10 cellular contexts compared by ENCODE assay signal in the genomic region with DNA sequence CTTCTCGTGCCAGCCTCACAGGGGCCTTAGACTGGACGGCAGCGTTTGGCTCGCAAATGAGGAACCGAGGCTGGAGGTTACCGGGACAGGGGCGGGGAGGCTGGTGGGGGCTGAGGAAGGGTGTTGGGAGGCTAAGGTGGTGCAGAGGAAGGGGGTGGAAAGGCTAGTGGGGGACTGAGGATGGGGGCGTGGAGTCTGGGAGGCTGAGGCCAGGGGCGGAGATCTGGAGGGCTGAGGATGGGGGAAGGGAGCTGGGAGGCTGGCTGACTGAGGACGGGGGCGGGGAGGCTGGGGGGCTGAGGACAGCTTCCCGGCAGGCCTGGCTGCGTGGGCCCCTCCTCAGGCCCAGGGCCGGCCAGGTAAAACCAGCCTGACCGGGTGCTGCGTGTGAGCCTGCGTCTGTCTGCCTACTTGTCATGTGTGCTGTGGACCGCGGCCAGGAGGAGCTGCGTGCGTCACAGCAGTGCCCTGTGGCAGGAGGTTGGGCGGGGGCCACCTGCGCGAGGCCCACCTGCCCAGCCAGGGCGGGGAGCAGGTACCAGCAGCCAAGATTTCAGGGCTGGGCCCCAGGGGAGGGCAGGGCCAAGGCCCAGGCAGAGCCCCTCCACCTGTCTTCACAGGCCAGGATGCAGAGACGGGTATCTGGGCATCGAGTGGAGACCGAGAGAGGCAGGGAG. TPM values are rescaled to one million over a fixed set of nuclear protein-coding genes. Genes with fewer than 3 reads are reported as not detected.
DNase-seq lines count a peak whose midpoint lies in the region; ATAC-seq and TF ChIP-seq lines count a peak whose summit lies in the region.
"Had no signal": no experiment of that assay in that cellular context is flagged by ENCODE, and none has a peak within 500 bp of the region (broad histone marks: within the 10 kb centered on the region; RNA-seq: fewer than 3 reads in every experiment).

No MANE protein-coding gene starts in this region.

- no peak for TF ChIP-seq POLR2A in esophagus muscularis mucosa (IDR thresholded peaks at IDR 0.05; ENCODE audit: low read depth)

- peak overlapping the region in 5 of 11 experiments; percentile 10 to 46 (median 26); a peak in 4 of 22 replicates for H3K9ac ChIP-seq in BLaER1 treated with 17β-estradiol and CSF1 and Interleukin-3, amounts not matched to agents 10 nM and 100 nM

- H3K9me3 ChIP-seq in BLaER1 treated with 17β-estradiol and CSF1 and Interleukin-3, amounts not matched to agents 10 nM and 100 nM (replicated peaks in 1 of 11) = no peaks in the 10 kb centered on the region
- H3K9me3 ChIP-seq in HEK293 (ENCODE audit: control insufficient read depth, insufficient read depth, low read depth, low read length) (no peaks in the 10 kb centered on the region), esophagus muscularis mucosa (no peaks in the 10 kb centered on the region)

- H3K36me3 Mint-ChIP-seq in WTC11 (no peaks in the 10 kb centered on the region), memory B cell (no peaks in the 10 kb centered on the region)

- H3K27me3 Mint-ChIP-seq in WTC11 (ENCODE audit: low read depth) (no peaks in the 10 kb centered on the region), memory B cell (no peaks in the 10 kb centered on the region)

- ATAC-seq in WTC11 = no peak
- ATAC-seq in memory B cell (ENCODE audit: low read depth) = peak; percentile 93
- ATAC-seq in left lobe of liver = no peak
- ATAC-seq in HG03045 (IDR thresholded peaks at IDR 0.05; ENCODE audit: unreplicated experiment) = no peak

- H4K20me1 ChIP-seq in BLaER1 treated with 17β-estradiol and CSF1 and Interleukin-3, amounts not matched to agents 10 nM and 100 nM = peaks cover 0 to 10% (median 0%) of the 10 kb centered on the region in 11 experiments; a peak in 3 of 22 replicates

- POLR2A ChIA-PET in HEK293 (lab: Yijun Ruan, JAX) (interaction anchor here (0.9 to 2.7 kb wide), 5 partner anchors 10 to 21 kb away, joined by 3 to 6 read pairs (median 5); partner anchors contain the start of gene PIM3), WTC11 (lab: Charles Lee) (interaction anchor here (1.0 kb wide), 1 partner anchor 129 kb away, joined by 3 read pairs; no protein-coding TSS in a partner anchor)

- no peak overlapping the region for H3K4me3 ChIP-seq in BLaER1 treated with 17β-estradiol and CSF1 and Interleukin-3, amounts not matched to agents 10 nM and 100 nM
- H3K4me3 ChIP-seq in HEK293 (ENCODE audit: low read depth, low read length) = no peak overlapping the region
- no peak overlapping the region for H3K4me3 ChIP-seq in esophagus muscularis mucosa

- H3K27ac ChIP-seq in BLaER1 treated with 17β-estradiol and CSF1 and Interleukin-3, amounts not matched to agents 10 nM and 100 nM = no peak overlapping the region
- H3K27ac ChIP-seq in HEK293 (ENCODE audit: extremely low read depth, low read depth, low read length) (no peak overlapping the region), esophagus muscularis mucosa (replicated peaks in 1 of 4) (peak overlapping the region in 1 of 4 donors; percentile 57)

- intact Hi-C loops in esophagus muscularis mucosa (cut with DNase I) = no loop called here

- no peaks in the 10 kb centered on the region for H3K36me3 ChIP-seq in BLaER1 treated with 17β-estradiol and CSF1 and Interleukin-3, amounts not matched to agents 10 nM and 100 nM
- H3K36me3 ChIP-seq in HEK293 (ENCODE audit: control insufficient read depth in 2 of 2, insufficient read depth in 1 of 2, low read length in 2 of 2) = no peaks in the 10 kb centered on the region
- no peaks in the 10 kb centered on the region for H3K36me3 ChIP-seq in esophagus muscularis mucosa

- H3K27ac Mint-ChIP-seq in WTC11 (no peak overlapping the region), memory B cell (peak overlapping the region; percentile 92)

- peaks cover 8% of the 10 kb centered on the region for H3K4me1 Mint-ChIP-seq in WTC11
- peaks cover 3% of the 10 kb centered on the region for H3K4me1 Mint-ChIP-seq in memory B cell

- no peaks in the 10 kb centered on the region for H3K27me3 ChIP-seq in BLaER1 treated with 17β-estradiol and CSF1 and Interleukin-3, amounts not matched to agents 10 nM and 100 nM
- H3K27me3 ChIP-seq in esophagus muscularis mucosa = no peaks in the 10 kb centered on the region

- peaks cover 53 to 91% (median 86%) of the 10 kb centered on the region in 10 experiments for H3K4me1 ChIP-seq in BLaER1 treated with 17β-estradiol and CSF1 and Interleukin-3, amounts not matched to agents 10 nM and 100 nM
- H3K4me1 ChIP-seq in HEK293 (ENCODE audit: control insufficient read depth, insufficient read depth, low read length) (no peaks in the 10 kb centered on the region; the same call in 1 of the 2 replicates), esophagus muscularis mucosa (peaks cover 39 to 45% (median 40%) of the 10 kb centered on the region in 4 donors)

- no peaks in the 10 kb centered on the region for H3K9me3 Mint-ChIP-seq in WTC11
- H3K9me3 Mint-ChIP-seq in memory B cell = no peaks in the 10 kb centered on the region

- H3K4me2 ChIP-seq in BLaER1 treated with 17β-estradiol and CSF1 and Interleukin-3, amounts not matched to agents 10 nM and 100 nM = peak overlapping the region; percentile 37 to 92 (median 73); a peak in 21 of 22 replicates

- WGBS in esophagus muscularis mucosa = 83% methylated on average over 16 of the region's 28 CpGs

- CTCF ChIA-PET in HEK293 (lab: Yijun Ruan, JAX) (interaction anchor here (0.8 to 2.2 kb wide), 2 partner anchors 25 to 29 kb away, joined by 3 to 7 read pairs; no protein-coding TSS in a partner anchor), WTC11 (lab: Charles Lee) (interaction anchor here (0.8 to 3.6 kb wide), 5 partner anchors 12 to 79 kb away, joined by 3 to 15 read pairs (median 8); no protein-coding TSS in a partner anchor)

- no peak for DNase-seq in WTC11 (ENCODE audit: low spot score)
- no peak for DNase-seq in memory B cell (ENCODE audit: low spot score in 2 of 2)
- no peak for DNase-seq in left lobe of liver (ENCODE audit: low spot score)
- DNase-seq in esophagus muscularis mucosa (ENCODE audit: extremely low spot score) = no peak
- DNase-seq in effector CD8-positive, alpha-beta T cell (lab: John Stamatoyannopoulos, UW) = no peak
- DNase-seq: head of caudate nucleus, posterior cingulate gyrus had no signal

- no peak for TF ChIP-seq EP300 in esophagus muscularis mucosa (IDR thresholded peaks at IDR 0.05)

- TF ChIP-seq CTCF in HEK293 (tag by site-specific recombination; IDR thresholded peaks at IDR 0.05) (no peak), WTC11 (IDR thresholded peaks at IDR 0.05) (no peak), esophagus muscularis mucosa (IDR thresholded peaks at IDR 0.05) (no peak)

- H3K4me3 Mint-ChIP-seq in WTC11 = no peak overlapping the region
- peak overlapping the region; percentile 27 for H3K4me3 Mint-ChIP-seq in memory B cell

TF ChIP-seq in HEK293, 187 proteins besides CTCF, POLR2A, EP300 and RAD21 (continues in another document):
- peak; percentile 89 for TF ChIP-seq EGR2 (tag by site-specific recombination; IDR thresholded peaks at IDR 0.05; ENCODE audit: low read depth)
- no peak for TF ChIP-seq ZNF26 (tag by site-specific recombination; IDR thresholded peaks at IDR 0.05)
- no peak for TF ChIP-seq ZBTB21 (tag by site-specific recombination; IDR thresholded peaks at IDR 0.05)
- peak; percentile 90 for TF ChIP-seq ZFHX2 (tag by site-specific recombination; conservative IDR thresholded peaks at IDR 0.05)

TF ChIP-seq in WTC11, 78 proteins besides CTCF, POLR2A, EP300 and RAD21:
- TF ChIP-seq PREB (CRISPR knock-in tag; IDR thresholded peaks at IDR 0.05; ENCODE audit: borderline replicate concordance) = no peak
- no peak for TF ChIP-seq EMX1 (CRISPR knock-in tag; IDR thresholded peaks at IDR 0.05)
- 0 out of 2 replicates have a peak, but pooled peaks have one; percentile 34 for TF ChIP-seq FOXP1 (CRISPR knock-in tag; IDR thresholded peaks at IDR 0.05; ENCODE audit: borderline replicate concordance)
- no peak for TF ChIP-seq ZNF671 (CRISPR knock-in tag; IDR thresholded peaks at IDR 0.05)

RNA-seq across cellular contexts. Expression of gene PIM3, which starts 9.4 kb away (rescaled TPM):
- 42.9 to 45.7 TPM (median 44.3 TPM) in 3 replicates for total RNA-seq in WTC11 (2021)
- total RNA-seq in left lobe of liver = 36.8 TPM
- total RNA-seq in esophagus muscularis mucosa = 100 to 1,000 TPM in 1 of 4 donors, 10 to 100 TPM in 3; 36.1 to 106 (median 56.5) TPM

RNA-seq across cellular contexts. Expression of gene CRELD2, which starts 32.7 kb away (rescaled TPM):
- total RNA-seq in WTC11 (2021) = 34.9 to 42.8 TPM (median 35.2 TPM) in 3 replicates
- total RNA-seq in left lobe of liver = 65.1 TPM
- total RNA-seq in esophagus muscularis mucosa = 10 to 100 TPM; 32.0 to 38.2 (median 34.2) TPM

RNA-seq across cellular contexts. Expression of gene ALG12, which starts 32.9 kb away (rescaled TPM):
- total RNA-seq in WTC11 (2021) (26.5 to 29.2 TPM (median 26.7 TPM) in 3 replicates), left lobe of liver (19.1 TPM), esophagus muscularis mucosa (10 to 100 TPM; 17.7 to 28.0 (median 23.8) TPM)
